21 cellular contexts compared by ENCODE assay signal in genomic region chr1:14138627-14139026, GRCh38.
DNase-seq lines count a peak whose midpoint lies in the region; ATAC-seq and TF ChIP-seq lines count a peak whose summit lies in the region.
"Had no signal": no experiment of that assay in that cellular context is flagged by ENCODE, and none has a peak within 500 bp of the region (broad histone marks: within the 10 kb centered on the region; RNA-seq: fewer than 3 reads in every experiment).

No MANE protein-coding gene starts in this region.

- no peaks in the 10 kb centered on the region for H3K9me3 ChIP-seq in esophagus squamous epithelium
- H3K9me3 ChIP-seq: left lung, suprapubic skin had no signal

- H3K4me3 ChIP-seq in esophagus squamous epithelium, result no peak overlapping the region
- H3K4me3 ChIP-seq: GM23338, left lung, SK-N-MC, suprapubic skin had no signal

- no peak for TF ChIP-seq POLR2A in esophagus squamous epithelium (IDR thresholded peaks at IDR 0.05)

- H3K27me3 ChIP-seq in esophagus squamous epithelium, result no peaks in the 10 kb centered on the region
- H3K27me3 ChIP-seq: left lung, suprapubic skin had no signal

- TF ChIP-seq CTCF in esophagus squamous epithelium (IDR thresholded peaks at IDR 0.05), result peak in 1 of 6 experiments; percentile 18

- peak overlapping the region; percentile 17 to 81 (median 78) for H3K27ac ChIP-seq in esophagus squamous epithelium
- H3K27ac ChIP-seq: KMS-11, left lung, SK-N-MC, suprapubic skin, VCaP had no signal

- H3K4me1 ChIP-seq in esophagus squamous epithelium, result peaks cover 11 to 88% (median 53%) of the 10 kb centered on the region in 3 donors

- in situ Hi-C loops in SK-MEL-5 (cut with HindIII; ENCODE audit: low pct_unique_long_range_greater_than_20kb, low sequenced_read_pairs), result no loop called here

- DNase-seq in DMS 273 (lab: John Stamatoyannopoulos, UW; ENCODE audit: unreplicated experiment) (peak; percentile 65), SK-MEL-5 (ENCODE audit: low read depth, low spot score) (peak; percentile 65), esophagus squamous epithelium (lab: John Stamatoyannopoulos, UW) (no peak), sciatic nerve (ENCODE audit: low spot score) (no peak), NCI-H526 (lab: John Stamatoyannopoulos, UW) (no peak), DMS153 (lab: John Stamatoyannopoulos, UW) (no peak)
- DNase-seq: activated CD4-positive, alpha-beta T cell treated with anti-CD3 and anti-CD28 coated beads, Interleukin-2, amount 10 ng/mL, durations not matched to agents 24 days and 14 days; CD8-positive, alpha-beta memory T cell; DND-41; effector memory CD8-positive, alpha-beta T cell; left lung; NCI-H1930; NCI-H446 treated with DMSO at 0.1 percent for 48 hours; T-helper 2 cell had no signal

- ATAC-seq in sciatic nerve, result peak; percentile 63
- no peak for ATAC-seq in GM18867 (IDR thresholded peaks at IDR 0.05; ENCODE audit: unreplicated experiment)
- ATAC-seq in GM21723 (IDR thresholded peaks at IDR 0.05; ENCODE audit: unreplicated experiment), result no peak
- ATAC-seq: effector memory CD8-positive, alpha-beta T cell; GM23338; left lung had no signal

- 39 to 52% methylated on average over 6 to 8 of the region's 8 CpGs for WGBS in esophagus squamous epithelium, 2 donors

- no peaks in the 10 kb centered on the region for H3K36me3 ChIP-seq in esophagus squamous epithelium
- H3K36me3 ChIP-seq: left lung, suprapubic skin had no signal

- intact Hi-C loops in esophagus squamous epithelium (cut with DNase I) (loop anchor here (10.0 kb wide), 1 partner anchor 156 kb away; no protein-coding TSS in a partner anchor), sciatic nerve (cut with DNase I) (no loop called here)

Comparison
In these comparisons a context has a peak if more than half of its experiments do, and no peak if none do; other contexts are left out.
1. DNase-seq: peak in DMS 273 (single experiment) and SK-MEL-5 (single experiment); none in esophagus squamous epithelium (single experiment), sciatic nerve (single experiment), NCI-H526 (0 of 2) and DMS153 (single experiment).